ENCODE assay signal across 9 cellular contexts in genomic region chr22:48559647-48560388, GRCh38.
"Had no signal": no experiment of that assay in that cellular context is flagged by ENCODE, and none has a peak within 500 bp of the region (broad histone marks: within the 10 kb centered on the region; RNA-seq: fewer than 3 reads in every experiment).

No MANE protein-coding gene starts in this region.

- H3K36me3 Mint-ChIP-seq: IgD-negative memory B cell had no signal

- H3K9me3 ChIP-seq: HAP-1 had no signal

- H3K9me3 Mint-ChIP-seq: IgD-negative memory B cell had no signal

- H3K27me3 Mint-ChIP-seq: IgD-negative memory B cell had no signal

- H3K4me3 ChIP-seq: GM23248, HAP-1 had no signal

- DNase-seq: GM23248, GOT3, H7, HFFc6 had no signal

- H3K4me3 Mint-ChIP-seq: HFFc6, IgD-negative memory B cell had no signal

- H3K9ac ChIP-seq: GM23248 had no signal

- H3K27ac ChIP-seq: GM23248, HL-60 had no signal

- H3K4me1 Mint-ChIP-seq: IgD-negative memory B cell had no signal

- H2AFZ ChIP-seq: GM23248 had no signal

- H3K27ac Mint-ChIP-seq: HFFc6, IgD-negative memory B cell had no signal

- H3K36me3 ChIP-seq: HAP-1 had no signal

- H3K4me1 ChIP-seq: HAP-1 had no signal

- ATAC-seq: HCT116, HepG2 had no signal
